ENCODE assay signal across 22 cellular contexts in the genomic region with DNA sequence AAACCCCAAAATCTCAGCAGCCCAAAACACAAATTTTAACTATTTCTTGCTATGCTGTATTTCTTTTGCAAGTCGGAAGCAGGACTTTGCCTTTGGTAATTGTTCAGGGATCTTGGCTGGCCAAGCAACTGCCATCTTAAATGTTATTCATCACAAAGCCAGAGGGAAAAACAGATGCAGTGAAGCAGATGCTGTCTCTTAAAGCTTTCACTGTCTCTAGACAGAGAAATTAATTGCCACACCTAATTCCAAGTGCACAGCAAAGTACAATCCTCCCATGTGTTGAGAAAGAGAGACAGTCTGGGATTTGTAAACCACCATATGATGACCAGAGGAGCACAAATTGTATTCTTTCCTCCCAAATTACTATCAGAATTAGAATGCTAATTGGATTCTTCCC.
"Had no signal": no experiment of that assay in that cellular context is flagged by ENCODE, and none has a peak within 500 bp of the region (broad histone marks: within the 10 kb centered on the region; RNA-seq: fewer than 3 reads in every experiment).

No MANE protein-coding gene starts in this region.

- H3K36me3 ChIP-seq: breast epithelium, esophagus muscularis mucosa, gastroesophageal sphincter, heart right ventricle, spleen, upper lobe of left lung had no signal

- H3K4me1 ChIP-seq: breast epithelium, esophagus muscularis mucosa, gastroesophageal sphincter, heart right ventricle, spleen, testis, upper lobe of left lung had no signal

- DNase-seq: activated CD8-positive, alpha-beta memory T cell treated with anti-CD3 and anti-CD28 coated beads for 24 hours; activated CD8-positive, alpha-beta memory T cell treated with anti-CD3 and anti-CD28 coated beads, Interleukin-2, amount 50 U/mL, for 48 hours; activated naive CD4-positive, alpha-beta T cell; activated naive CD8-positive, alpha-beta T cell treated with anti-CD3 and anti-CD28 coated beads for 36 hours; activated T-cell treated with anti-CD3 and anti-CD28 coated beads, Interleukin-2, amount 50 U/mL, for 4 hours; heart right ventricle; islet precursor cell; left cardiac atrium; mesenchymal stem cell; naive B cell; occipital lobe; posterior cingulate gyrus; spleen; stimulated activated CD4-positive, alpha-beta T cell treated with anti-CD3 and anti-CD28 coated beads, Interleukin-4, amount 100 ng/mL, for 1 hour; stimulated activated naive CD4-positive, alpha-beta T cell; T-helper 1 cell; T-helper 9 cell; testis; upper lobe of left lung had no signal

- ATAC-seq: activated T-cell treated with anti-CD3 and anti-CD28 coated beads, Interleukin-2, amount 50 U/mL, for 4 hours; gastroesophageal sphincter; heart right ventricle; left cardiac atrium had no signal

- H3K27ac ChIP-seq: breast epithelium, esophagus muscularis mucosa, gastroesophageal sphincter, heart right ventricle, spleen, upper lobe of left lung had no signal

- H3K27me3 ChIP-seq: breast epithelium, esophagus muscularis mucosa, gastroesophageal sphincter, heart right ventricle, spleen, testis, upper lobe of left lung had no signal

- H3K4me3 ChIP-seq: breast epithelium, esophagus muscularis mucosa, gastroesophageal sphincter, heart right ventricle, spleen, testis, upper lobe of left lung had no signal

- H3K9me3 ChIP-seq: breast epithelium, esophagus muscularis mucosa, gastroesophageal sphincter, heart right ventricle, spleen, testis, upper lobe of left lung had no signal
